ENCODE assay signal across 27 cellular contexts in genomic region chr2:59171019-59171418, GRCh38.
DNase-seq lines count a peak whose midpoint lies in the region; ATAC-seq and TF ChIP-seq lines count a peak whose summit lies in the region.
"Had no signal": no experiment of that assay in that cellular context is flagged by ENCODE, and none has a peak within 500 bp of the region (broad histone marks: within the 10 kb centered on the region; RNA-seq: fewer than 3 reads in every experiment).

No MANE protein-coding gene starts in this region.

- intact Hi-C loops in Right ventricle myocardium inferior (cut with DNase I): no loop called here
- intact Hi-C loops in dorsolateral prefrontal cortex (cut with DNase I): no loop called here

- POLR2A ChIA-PET in GM10248 (lab: Yijun Ruan, JAX): no interaction called here

- DNase-seq in GM10248 (ENCODE audit: extremely low spot score) (peak; percentile 12), Right ventricle myocardium inferior (ENCODE audit: missing footprints) (no peak), SHP77 treated with DMSO at 0.1 percent for 48 hours (lab: John Stamatoyannopoulos, UW) (no peak), COLO829 (ENCODE audit: low spot score) (no peak), dorsolateral prefrontal cortex (no peak)
- DNase-seq: 8988T; activated CD4-positive, alpha-beta T cell treated with anti-CD3 and anti-CD28 coated beads, Interleukin-2, amount 10 ng/mL, durations not matched to agents 7 days and 5 days; activated CD8-positive, alpha-beta memory T cell treated with anti-CD3 and anti-CD28 coated beads, Interleukin-2, amount 10 ng/mL, durations not matched to agents 7 days and 5 days; CD4-positive, alpha-beta memory T cell; DMS153; heart right ventricle; left colon; mesendoderm; MM.1S; naive B cell; NCI-H1436; NCI-H2171; NCI-H526 treated with DMSO at 0.1 percent for 48 hours; upper lobe of left lung; WERI-Rb-1 had no signal

- CTCF ChIA-PET in GM10248 (lab: Yijun Ruan, JAX): no interaction called here

- H3K4me3 ChIP-seq in dorsolateral prefrontal cortex: no peak overlapping the region
- H3K4me3 ChIP-seq: heart right ventricle, K562, right atrium auricular region, SK-N-MC, upper lobe of left lung had no signal

- TF ChIP-seq CTCF in GM10248 (IDR thresholded peaks at IDR 0.05; ENCODE audit: control extremely low read depth, extremely low read depth, low read depth, missing control alignments) (no peak), dorsolateral prefrontal cortex (IDR thresholded peaks at IDR 0.05 in 54 of 56, conservative IDR thresholded peaks at IDR 0.05 in 2 of 56; ENCODE audit: low read depth in 1 of 56, partially characterized antibody in 56 of 56) (no peak)

- no peak overlapping the region for H3K27ac ChIP-seq in dorsolateral prefrontal cortex
- H3K27ac ChIP-seq: epithelial cell of prostate, heart right ventricle, right atrium auricular region, SK-N-MC, upper lobe of left lung, WERI-Rb-1 had no signal

- H3K27me3 ChIP-seq in dorsolateral prefrontal cortex: no peaks in the 10 kb centered on the region
- H3K27me3 ChIP-seq: heart right ventricle, right atrium auricular region, upper lobe of left lung had no signal

- ATAC-seq in GM19035 (IDR thresholded peaks at IDR 0.05; ENCODE audit: unreplicated experiment) (peak; percentile 62), GM21723 (IDR thresholded peaks at IDR 0.05; ENCODE audit: unreplicated experiment) (peak; percentile 56), HG03045 (IDR thresholded peaks at IDR 0.05; ENCODE audit: unreplicated experiment) (peak; percentile 59), Right ventricle myocardium inferior (no peak)
- ATAC-seq: activated CD8-positive, alpha-beta memory T cell treated with anti-CD3 and anti-CD28 coated beads, Interleukin-2, amount 10 ng/mL, durations not matched to agents 7 days and 5 days; heart right ventricle; K562; left colon had no signal
